12 cellular contexts compared by ENCODE assay signal in the genomic region with DNA sequence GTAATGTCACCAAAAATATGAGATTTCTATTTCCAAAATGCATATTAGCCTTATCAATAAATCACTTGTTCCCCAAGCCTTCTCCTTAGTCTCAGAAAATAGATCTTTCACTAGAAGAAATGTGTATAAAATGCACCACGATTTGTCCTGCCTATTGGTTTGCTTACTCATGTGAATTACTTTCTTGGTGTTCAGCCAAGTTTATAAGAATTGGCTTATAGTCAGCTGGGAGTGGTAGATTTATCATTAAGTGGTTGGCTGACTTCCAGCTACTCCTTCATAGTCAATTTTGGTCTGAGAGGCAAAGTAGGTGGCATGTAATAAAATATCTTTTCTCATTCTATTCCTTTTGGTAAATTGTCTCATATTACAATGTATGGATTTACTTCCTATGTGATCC. TPM values are rescaled to one million over a fixed set of nuclear protein-coding genes. Genes with fewer than 3 reads are reported as not detected.
A peak's percentile ranks its signal among the peaks of the same experiment; 100 is the strongest.
DNase-seq lines count a peak whose midpoint lies in the region; ATAC-seq and TF ChIP-seq lines count a peak whose summit lies in the region.
"Had no signal": no experiment of that assay in that cellular context is flagged by ENCODE, and none has a peak within 500 bp of the region (broad histone marks: within the 10 kb centered on the region; RNA-seq: fewer than 3 reads in every experiment).

No MANE protein-coding gene starts in this region.

- WGBS in psoas muscle, 3 donors, result 6 to 13% (median 8%) methylated on average over 1 of the region's 1 CpG

- peak overlapping the region; percentile 10; the same call in 1 of the 2 replicates for H3K4me3 ChIP-seq in ACC112 (ENCODE audit: low read depth, low read length)
- H3K4me3 ChIP-seq in SK-N-MC, result peak overlapping the region; percentile 48
- H3K4me3 ChIP-seq in psoas muscle, result no peak overlapping the region

- no peak overlapping the region for H3K27ac ChIP-seq in ACC112 (ENCODE audit: low read depth, low read length)
- peak overlapping the region; percentile 48; the same call in 1 of the 2 replicates for H3K27ac ChIP-seq in SK-N-MC
- no peak overlapping the region for H3K27ac ChIP-seq in foreskin keratinocyte
- H3K27ac ChIP-seq in psoas muscle, result no peak overlapping the region
- H3K27ac ChIP-seq: neutrophil had no signal

- no peak for TF ChIP-seq CTCF in foreskin keratinocyte (conservative IDR thresholded peaks at IDR 0.05)
- no peak for TF ChIP-seq CTCF in psoas muscle (IDR thresholded peaks at IDR 0.05)

- no peaks in the 10 kb centered on the region for H3K36me3 ChIP-seq in ACC112 (ENCODE audit: insufficient read depth, low read length)
- H3K36me3 ChIP-seq in SK-N-MC (ENCODE audit: insufficient read depth, low read length), result no peaks in the 10 kb centered on the region
- H3K36me3 ChIP-seq in psoas muscle (ENCODE audit: insufficient read depth in 1 of 2, low read depth in 1 of 2), result no peaks in the 10 kb centered on the region
- H3K36me3 ChIP-seq: neutrophil had no signal

- ATAC-seq in foreskin keratinocyte (peak; percentile 55), psoas muscle (no peak)
- ATAC-seq: activated CD8-positive, alpha-beta T cell treated with anti-CD3 and anti-CD28 coated beads for 36 hours had no signal

- H3K79me2 ChIP-seq in ACC112 (ENCODE audit: control insufficient read depth, insufficient read depth, low read length, unreplicated experiment), result no peaks in the 10 kb centered on the region

- DNase-seq in NCI-H1105 treated with DMSO at 0.1 percent for 48 hours (lab: John Stamatoyannopoulos, UW) (peak; percentile 90), SK-N-MC (ENCODE audit: low read depth, low spot score) (peak; percentile 77), foreskin keratinocyte (peak; percentile 38 to 73), NCI-H187 (lab: John Stamatoyannopoulos, UW) (no peak), AG08395 (ENCODE audit: low spot score) (no peak), psoas muscle (no peak)
- no peak for DNase-seq in activated effector memory CD4-positive, alpha-beta T cell treated with Interleukin-2 at 50 U/mL for 16 hours
- DNase-seq: activated CD8-positive, alpha-beta T cell treated with anti-CD3 and anti-CD28 coated beads for 36 hours; activated naive CD4-positive, alpha-beta T cell treated with anti-CD3 and anti-CD28 coated beads for 36 hours; foreskin melanocyte had no signal

- H3K9ac ChIP-seq in SK-N-MC (ENCODE audit: insufficient read length), result no peak overlapping the region

- H3K9me3 ChIP-seq in SK-N-MC (ENCODE audit: low read depth, low read length), result no peaks in the 10 kb centered on the region
- no peaks in the 10 kb centered on the region for H3K9me3 ChIP-seq in psoas muscle
- H3K9me3 ChIP-seq: neutrophil had no signal

- H3K27me3 ChIP-seq in ACC112 (ENCODE audit: insufficient read depth, low read length), result no peaks in the 10 kb centered on the region
- H3K27me3 ChIP-seq in foreskin keratinocyte, result no peaks in the 10 kb centered on the region
- no peaks in the 10 kb centered on the region for H3K27me3 ChIP-seq in psoas muscle (ENCODE audit: insufficient read depth in 3 of 3, low read length in 2 of 3)
- H3K27me3 ChIP-seq: neutrophil had no signal

- intact Hi-C loops in psoas muscle (cut with DNase I), result no loop called here

- H3K4me1 ChIP-seq in ACC112 (ENCODE audit: control insufficient read depth, insufficient read depth, low read length, unreplicated experiment) (peaks cover 15% of the 10 kb centered on the region), foreskin keratinocyte (peaks cover 37% of the 10 kb centered on the region), psoas muscle (no peaks in the 10 kb centered on the region)

- peak overlapping the region; percentile 37 for H2AFZ ChIP-seq in ACC112 (ENCODE audit: low read length, unreplicated experiment)

RNA-seq across cellular contexts. Expression of a gene that starts 1.3 kb away (rescaled TPM):
- total RNA-seq in foreskin keratinocyte (0.81 and 3.7 TPM in 2 replicates), psoas muscle (not detected)
- polyA plus RNA-seq in foreskin keratinocyte (0.65 and 2.5 TPM in 2 replicates), psoas muscle (under 1 TPM in 1 of 3 donors, not detected in 2; 0.05 TPM)
- total RNA-seq: activated CD8-positive, alpha-beta T cell treated with anti-CD3 and anti-CD28 coated beads for 36 hours; activated naive CD4-positive, alpha-beta T cell treated with anti-CD3 and anti-CD28 coated beads for 36 hours had no signal

Comparison
In these comparisons a context has a peak if more than half of its experiments do, and no peak if none do; other contexts are left out.
1. DNase-seq: peak in NCI-H1105 treated with DMSO at 0.1 percent for 48 hours (single experiment), SK-N-MC (single experiment) and foreskin keratinocyte (2 of 2); none in NCI-H187 (0 of 2), activated effector memory CD4-positive, alpha-beta T cell treated with Interleukin-2 at 50 U/mL for 16 hours (single experiment), AG08395 (single experiment) and psoas muscle (0 of 2).